Comparison of ENCODE assay signal across 8 cellular contexts in the genomic region with DNA sequence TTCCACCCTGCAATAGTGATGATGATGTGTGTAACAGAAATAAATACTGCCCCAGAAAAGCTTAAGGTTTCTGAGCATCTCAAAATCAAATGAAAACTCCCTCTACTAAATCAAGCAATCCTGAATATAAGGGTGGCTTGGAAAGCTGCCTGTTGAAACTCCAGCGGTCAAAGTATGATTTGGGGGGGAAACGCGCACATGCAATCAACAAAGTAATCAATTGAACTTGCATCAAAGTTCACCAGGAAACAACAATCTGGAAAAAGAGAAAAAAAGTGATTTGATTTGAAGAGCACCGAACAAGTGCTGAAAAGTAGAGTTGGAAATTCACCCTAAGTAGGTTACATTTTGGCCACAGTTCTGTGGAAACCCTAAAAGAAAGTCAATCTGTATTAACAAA. TPM values are rescaled to one million over a fixed set of nuclear protein-coding genes. Genes with fewer than 3 reads are reported as not detected.
DNase-seq lines count a peak whose midpoint lies in the region; ATAC-seq and TF ChIP-seq lines count a peak whose summit lies in the region.

No MANE protein-coding gene starts in this region.

- H3K4me3 Mint-ChIP-seq in naive thymus-derived CD4-positive, alpha-beta T cell = peak overlapping the region; percentile 82 to 97 (median 92)

- H3K9me3 Mint-ChIP-seq in naive thymus-derived CD4-positive, alpha-beta T cell = peaks cover 0 to 6% (median 0%) of the 10 kb centered on the region in 11 donors

- TF ChIP-seq CTCF in C4-2B (conservative IDR thresholded peaks at IDR 0.05) (no peak), Loucy (conservative IDR thresholded peaks at IDR 0.05; ENCODE audit: low read length) (no peak)

- peak overlapping the region; percentile 89 for H3K27ac ChIP-seq in C4-2B
- H3K27ac ChIP-seq in naive thymus-derived CD4-positive, alpha-beta T cell (ENCODE audit: low read depth, low read length) = peak overlapping the region; percentile 80

- no peaks in the 10 kb centered on the region for H3K27me3 ChIP-seq in Loucy (ENCODE audit: insufficient read depth, low read length, poor library complexity, severe bottlenecking)
- no peaks in the 10 kb centered on the region for H3K27me3 ChIP-seq in naive thymus-derived CD4-positive, alpha-beta T cell (ENCODE audit: control insufficient read depth in 2 of 2, insufficient read depth in 2 of 2, low read length in 2 of 2)

- no peaks in the 10 kb centered on the region for H3K9me2 ChIP-seq in Loucy (replicated peaks; ENCODE audit: low read depth, low read length)

- DNase-seq in dermis blood vessel endothelial cell (peak; percentile 21), NCI-H345 treated with DMSO at 0.1 percent for 48 hours (lab: John Stamatoyannopoulos, UW; ENCODE audit: unreplicated experiment) (no peak)
- peak in 1 of 9 donors; percentile 1 for DNase-seq in naive thymus-derived CD4-positive, alpha-beta T cell

- POLR2A ChIA-PET in naive thymus-derived CD4-positive, alpha-beta T cell (lab: Charles Lee) = interaction anchor here (1.2 kb wide), 1 partner anchor 10 kb away, joined by 3 read pairs; no protein-coding TSS in a partner anchor

- peak overlapping the region; percentile 91 for H3K4me2 ChIP-seq in Loucy (ENCODE audit: low read depth, low read length, poor library complexity, severe bottlenecking)

- intact Hi-C loops in naive thymus-derived CD4-positive, alpha-beta T cell (cut with micrococcal nuclease) = loop anchor here (2.0 to 5.0 kb wide), 7 partner anchors 74 to 1678 kb away; a partner anchor contains a TSS

- H3K27ac Mint-ChIP-seq in naive thymus-derived CD4-positive, alpha-beta T cell = peak overlapping the region; percentile 74 to 95 (median 86)

- peak overlapping the region; percentile 79 for H3K4me3 ChIP-seq in Loucy (ENCODE audit: low read length, poor library complexity, severe bottlenecking)
- peak overlapping the region; percentile 73 for H3K4me3 ChIP-seq in naive thymus-derived CD4-positive, alpha-beta T cell (ENCODE audit: low read length)

- H3K4me1 Mint-ChIP-seq in naive thymus-derived CD4-positive, alpha-beta T cell = peaks cover 27 to 61% (median 56%) of the 10 kb centered on the region in 7 donors

- peaks cover 54% of the 10 kb centered on the region for H3K79me2 ChIP-seq in Loucy (ENCODE audit: insufficient read depth, low read length)

- no peaks in the 10 kb centered on the region for H3K36me3 ChIP-seq in Loucy (ENCODE audit: insufficient read depth, low read length)
- no peaks in the 10 kb centered on the region for H3K36me3 ChIP-seq in naive thymus-derived CD4-positive, alpha-beta T cell (ENCODE audit: control insufficient read depth in 2 of 3, insufficient read depth in 3 of 3, low read length in 3 of 3)

- no peaks in the 10 kb centered on the region for H3K9me3 ChIP-seq in Loucy (ENCODE audit: insufficient read depth, low read depth, low read length)
- H3K9me3 ChIP-seq in naive thymus-derived CD4-positive, alpha-beta T cell (ENCODE audit: control insufficient read depth in 2 of 3, low read length in 3 of 3) = no peaks in the 10 kb centered on the region

- peak overlapping the region; percentile 77; the same call in 1 of the 2 replicates for H2AFZ ChIP-seq in Loucy (ENCODE audit: low read length)

- H4K20me1 ChIP-seq in Loucy (ENCODE audit: insufficient read depth, low read length, poor library complexity, severe bottlenecking) = peaks cover 41% of the 10 kb centered on the region

- peaks cover 54% of the 10 kb centered on the region for H3K4me1 ChIP-seq in Loucy (ENCODE audit: insufficient read depth, low read length, poor library complexity, severe bottlenecking)
- peaks cover 15 to 23% of the 10 kb centered on the region in 2 donors for H3K4me1 ChIP-seq in naive thymus-derived CD4-positive, alpha-beta T cell (ENCODE audit: control insufficient read depth in 2 of 2, insufficient read depth in 2 of 2, low read length in 2 of 2)

- no peaks in the 10 kb centered on the region for H3F3A ChIP-seq in Loucy (ENCODE audit: low read depth)

- CTCF ChIA-PET in naive thymus-derived CD4-positive, alpha-beta T cell (lab: Charles Lee) = no interaction called here

- peak overlapping the region; percentile 81 for H3K9ac ChIP-seq in Loucy (ENCODE audit: low read depth, low read length, poor library complexity, severe bottlenecking)

- no peaks in the 10 kb centered on the region for H3K27me3 Mint-ChIP-seq in naive thymus-derived CD4-positive, alpha-beta T cell

- peaks cover 0 to 12% (median 7%) of the 10 kb centered on the region in 5 donors for H3K36me3 Mint-ChIP-seq in naive thymus-derived CD4-positive, alpha-beta T cell

- ATAC-seq in naive thymus-derived CD4-positive, alpha-beta T cell = no peak
- ATAC-seq in GM19324 (IDR thresholded peaks at IDR 0.05; ENCODE audit: low FRiP score, unreplicated experiment) (no peak), GM18519 (IDR thresholded peaks at IDR 0.05; ENCODE audit: low FRiP score, unreplicated experiment) (no peak), GM18873 (IDR thresholded peaks at IDR 0.05; ENCODE audit: low FRiP score, unreplicated experiment) (no peak)

RNA-seq across cellular contexts. Expression of a gene that starts 0.7 kb away (rescaled TPM):
- total RNA-seq in dermis blood vessel endothelial cell = 156 and 160 TPM in 2 replicates
- total RNA-seq in naive thymus-derived CD4-positive, alpha-beta T cell = 10 to 100 TPM; 50.5 to 87.9 (median 57.8) TPM
- polyA plus RNA-seq in naive thymus-derived CD4-positive, alpha-beta T cell = 10 to 100 TPM; 59.7 to 99.3 TPM

RNA-seq across cellular contexts. Expression of a gene that starts 43.6 kb away (rescaled TPM):
- total RNA-seq in dermis blood vessel endothelial cell = 34.4 and 83.6 TPM in 2 replicates
- total RNA-seq in naive thymus-derived CD4-positive, alpha-beta T cell = 10 to 100 TPM in 1 of 5 experiments, 1 to 10 TPM in 3, under 1 TPM in 1; 0.93 to 48.1 (median 3.0) TPM
- polyA plus RNA-seq in naive thymus-derived CD4-positive, alpha-beta T cell = 1 to 10 TPM; 2.6 to 4.9 TPM

RNA-seq across cellular contexts. Expression of a gene that starts 48.3 kb away (rescaled TPM):
- total RNA-seq in dermis blood vessel endothelial cell = 113 and 114 TPM in 2 replicates
- 10 to 100 TPM; 28.9 to 39.9 (median 34.7) TPM for total RNA-seq in naive thymus-derived CD4-positive, alpha-beta T cell
- 10 to 100 TPM; 10.6 to 19.7 TPM for polyA plus RNA-seq in naive thymus-derived CD4-positive, alpha-beta T cell
